8 cellular contexts compared by ENCODE assay signal in genomic region chr4:54971474-54971950, GRCh38.
A peak's percentile ranks its signal among the peaks of the same experiment; 100 is the strongest.
DNase-seq lines count a peak whose midpoint lies in the region; ATAC-seq, FAIRE-seq and TF ChIP-seq lines count a peak whose summit lies in the region.

No MANE protein-coding gene starts in this region.

- H4K20me1 ChIP-seq in PC-9 (ENCODE audit: insufficient read depth) = no peaks in the 10 kb centered on the region

- no peaks in the 10 kb centered on the region for H3F3A ChIP-seq in PC-9 (ENCODE audit: insufficient read depth, low read depth)

- no peak for ATAC-seq in HG03025 (IDR thresholded peaks at IDR 0.05; ENCODE audit: low FRiP score, unreplicated experiment)
- no peak for ATAC-seq in HG03135 (IDR thresholded peaks at IDR 0.05; ENCODE audit: unreplicated experiment)

- no peaks in the 10 kb centered on the region for H3K4me1 ChIP-seq in Caco-2
- no peaks in the 10 kb centered on the region for H3K4me1 ChIP-seq in PC-9 (replicated peaks; ENCODE audit: insufficient read depth)
- no peaks in the 10 kb centered on the region for H3K4me1 ChIP-seq in endodermal cell (ENCODE audit: control insufficient read depth, insufficient read depth, low read length)

- H3K36me3 ChIP-seq in Caco-2 (ENCODE audit: control insufficient read depth, insufficient read depth, low read length) (no peaks in the 10 kb centered on the region), PC-9 (ENCODE audit: low read depth) (no peaks in the 10 kb centered on the region), endodermal cell (ENCODE audit: control insufficient read depth, insufficient read depth, low read length) (no peaks in the 10 kb centered on the region)

- no peaks in the 10 kb centered on the region for H3K9me2 ChIP-seq in PC-9 (ENCODE audit: insufficient read depth)

- TF ChIP-seq CTCF in Caco-2 (IDR thresholded peaks at IDR 0.05; ENCODE audit: insufficient read depth in 1 of 2, low read depth in 1 of 2, low read length in 1 of 2, severe bottlenecking in 1 of 2, unreplicated experiment in 1 of 2) = peak; percentile 52 to 86
- peak; percentile 88 for TF ChIP-seq CTCF in PC-9 (conservative IDR thresholded peaks at IDR 0.05)
- peak; percentile 98 for TF ChIP-seq CTCF in endodermal cell (conservative IDR thresholded peaks at IDR 0.05)
- TF ChIP-seq CTCF in mesothelial cell of epicardium (IDR thresholded peaks at IDR 0.05; ENCODE audit: unreplicated experiment) = peak; percentile 65

- H3K27me3 Mint-ChIP-seq in Caco-2 (ENCODE audit: insufficient read depth, unreplicated experiment) = peaks cover 8% of the 10 kb centered on the region
- H3K27me3 Mint-ChIP-seq in endodermal cell (ENCODE audit: insufficient read depth) = peaks cover 24% of the 10 kb centered on the region
- peaks cover 15% of the 10 kb centered on the region for H3K27me3 Mint-ChIP-seq in mesothelial cell of epicardium (ENCODE audit: low read depth)

- CTCF ChIA-PET in Caco-2 (lab: Charles Lee) = interaction anchor here (0.6 to 1.2 kb wide), 8 partner anchors 11 to 894 kb away, joined by 3 to 6 read pairs (median 4); no protein-coding TSS in a partner anchor
- CTCF ChIA-PET in PC-9 (lab: Charles Lee) = interaction anchor here (0.6 to 1.6 kb wide), 4 partner anchors 97 to 391 kb away, joined by 3 to 6 read pairs (median 4); no protein-coding TSS in a partner anchor

- H3K9me3 Mint-ChIP-seq in Caco-2 (ENCODE audit: unreplicated experiment) (no peaks in the 10 kb centered on the region), endodermal cell (no peaks in the 10 kb centered on the region), mesothelial cell of epicardium (no peaks in the 10 kb centered on the region)

- POLR2A ChIA-PET in Caco-2 (lab: Charles Lee) (no interaction called here), PC-9 (lab: Charles Lee; ENCODE audit: unreplicated experiment) (no interaction called here)

- H3K9me3 ChIP-seq in Caco-2 (no peaks in the 10 kb centered on the region), PC-9 (ENCODE audit: insufficient read depth, low read depth) (no peaks in the 10 kb centered on the region), endodermal cell (ENCODE audit: control insufficient read depth, low read length) (no peaks in the 10 kb centered on the region)

- 6% methylated on average over 7 of the region's 7 CpGs; no CpG with 5 or more reads in 1 of the 2 experiments for WGBS in endodermal cell (ENCODE audit: insufficient coverage in 1 of 2, insufficient read length in 1 of 2), 2 experiments

- H3K4me1 Mint-ChIP-seq in Caco-2 (ENCODE audit: low read depth, unreplicated experiment) (peaks cover 6% of the 10 kb centered on the region), endodermal cell (peaks cover 6% of the 10 kb centered on the region), mesothelial cell of epicardium (peaks cover 8% of the 10 kb centered on the region)

- H3K4me2 ChIP-seq in PC-9 = peak overlapping the region; percentile 47

- FAIRE-seq in GM19239 (lab: Jason Lieb, UNC) = no peak

- H3K4me3 ChIP-seq in Caco-2 (ENCODE audit: low read depth, low read length) = no peak overlapping the region
- no peak overlapping the region for H3K4me3 ChIP-seq in PC-9
- H3K4me3 ChIP-seq in endodermal cell (ENCODE audit: low read length) = no peak overlapping the region

- in situ Hi-C loops in KBM-7 (cut with MboI; ENCODE audit: low pct_unique_long_range_greater_than_20kb, low sequenced_read_pairs) = no loop called here

- intact Hi-C loops in Caco-2 (cut with micrococcal nuclease; ENCODE audit: unreplicated experiment) (loop anchor here (1.0 to 5.0 kb wide), 2 partner anchors 211 to 350 kb away; no protein-coding TSS in a partner anchor), PC-9 (cut with micrococcal nuclease; ENCODE audit: unreplicated experiment) (loop anchor here (1.0 to 10.0 kb wide), 4 partner anchors 211 to 893 kb away; no protein-coding TSS in a partner anchor)

- H2AFZ ChIP-seq in PC-9 = no peak overlapping the region

- H3K27me3 ChIP-seq in Caco-2 (replicated peaks; ENCODE audit: control insufficient read depth, insufficient read depth, low read length) = no peaks in the 10 kb centered on the region
- H3K27me3 ChIP-seq in PC-9 (ENCODE audit: insufficient read depth, low read depth) = no peaks in the 10 kb centered on the region
- no peaks in the 10 kb centered on the region for H3K27me3 ChIP-seq in endodermal cell (ENCODE audit: control insufficient read depth, insufficient read depth, low read length, poor library complexity, severe bottlenecking)

- H3K79me2 ChIP-seq in PC-9 (ENCODE audit: low read depth) = no peaks in the 10 kb centered on the region

- H3K27ac Mint-ChIP-seq in Caco-2 (ENCODE audit: unreplicated experiment) = no peak overlapping the region
- no peak overlapping the region for H3K27ac Mint-ChIP-seq in endodermal cell
- H3K27ac Mint-ChIP-seq in mesothelial cell of epicardium = no peak overlapping the region

- H3K9ac ChIP-seq in endodermal cell (ENCODE audit: extremely low read depth, low read length, poor library complexity, severe bottlenecking) = no peak overlapping the region

- BruUV-seq in Caco-2 (replicated peaks; lab: Mats Ljungman, UMichigan) (no TSS peak), PC-9 (replicated peaks; lab: Mats Ljungman, UMichigan) (no TSS peak)

- DNase-seq in Caco-2 (peak in 1 of 2 experiments; percentile 42), GM19239 (ENCODE audit: insufficient read length, low spot score) (peak; percentile 6), KBM-7 (peak; percentile 66), PC-9 (peak in 1 of 2 experiments; percentile 2), endodermal cell (peak; percentile 65), mesothelial cell of epicardium (ENCODE audit: low spot score in 2 of 2, unreplicated experiment in 2 of 2) (no peak)

- H3K27ac ChIP-seq in PC-9 (no peak overlapping the region), endodermal cell (ENCODE audit: low read depth, low read length) (no peak overlapping the region)

- H3K4me3 Mint-ChIP-seq in Caco-2 (ENCODE audit: unreplicated experiment) (no peak overlapping the region), endodermal cell (no peak overlapping the region), mesothelial cell of epicardium (no peak overlapping the region)

- H3K36me3 Mint-ChIP-seq in Caco-2 (ENCODE audit: insufficient read depth, unreplicated experiment) = no peaks in the 10 kb centered on the region
- H3K36me3 Mint-ChIP-seq in endodermal cell (ENCODE audit: low read depth) = no peaks in the 10 kb centered on the region
- no peaks in the 10 kb centered on the region for H3K36me3 Mint-ChIP-seq in mesothelial cell of epicardium

Comparison
In these comparisons a context has a peak if more than half of its experiments do, and no peak if none do; other contexts are left out.
1. DNase-seq: peak in GM19239 (single experiment), KBM-7 (single experiment) and endodermal cell (single experiment); none in mesothelial cell of epicardium (0 of 2).
2. Peak in every context shown above with its lines, with median percentiles within 50 percentile points of each other: CTCF ChIP-seq.